8 cellular contexts compared by ENCODE assay signal in genomic region chr17:83198366-83199341, GRCh38.
DNase-seq lines count a peak whose midpoint lies in the region; ATAC-seq and TF ChIP-seq lines count a peak whose summit lies in the region.

No MANE protein-coding gene starts in this region.

- TF ChIP-seq EP300 in suprapubic skin (IDR thresholded peaks at IDR 0.05), result no peak

- peak overlapping the region; percentile 57 for H3K27ac ChIP-seq in layer of hippocampus (ENCODE audit: low read depth, low read length)
- peak overlapping the region; percentile 90 for H3K27ac ChIP-seq in suprapubic skin

- peak overlapping the region; percentile 92 for H3K27ac Mint-ChIP-seq in activated CD4-positive, alpha-beta T cell treated with anti-CD3 and anti-CD28 coated beads for 36 hours
- peak overlapping the region; percentile 96 for H3K27ac Mint-ChIP-seq in activated T-cell treated with anti-CD3 and anti-CD28 coated beads, Interleukin-2, amount 50 U/mL, for 72 hours

- POLR2A ChIA-PET in activated CD4-positive, alpha-beta T cell treated with anti-CD3 and anti-CD28 coated beads for 36 hours (lab: Charles Lee), result interaction anchor here (0.7 kb wide), 1 partner anchor 418 kb away, joined by 3 read pairs; no protein-coding TSS in a partner anchor

- H3K4me3 ChIP-seq in suprapubic skin, result peak overlapping the region; percentile 31

- WGBS in suprapubic skin, result 82% methylated on average over 14 of the region's 27 CpGs

- TF ChIP-seq CTCF in suprapubic skin (IDR thresholded peaks at IDR 0.05), result no peak

- TF ChIP-seq POLR2A in suprapubic skin (IDR thresholded peaks at IDR 0.05), result no peak

- peak overlapping the region; percentile 43 for H3K4me3 Mint-ChIP-seq in activated CD4-positive, alpha-beta T cell treated with anti-CD3 and anti-CD28 coated beads for 36 hours
- H3K4me3 Mint-ChIP-seq in activated T-cell treated with anti-CD3 and anti-CD28 coated beads, Interleukin-2, amount 50 U/mL, for 72 hours, result peak overlapping the region; percentile 82 to 93

- H3K27me3 ChIP-seq in layer of hippocampus (ENCODE audit: control insufficient read depth, insufficient read depth, low read length) (no peaks in the 10 kb centered on the region), suprapubic skin (no peaks in the 10 kb centered on the region)

- H3K4me1 ChIP-seq in suprapubic skin, result peaks cover 91% of the 10 kb centered on the region

- CTCF ChIA-PET in activated CD4-positive, alpha-beta T cell treated with anti-CD3 and anti-CD28 coated beads for 36 hours (lab: Charles Lee), result interaction anchor here (1.0 to 1.2 kb wide), 2 partner anchors 72 to 115 kb away, joined by 3 read pairs; no protein-coding TSS in a partner anchor

- H3K36me3 ChIP-seq in suprapubic skin, result no peaks in the 10 kb centered on the region

- H3K9me3 ChIP-seq in suprapubic skin, result no peaks in the 10 kb centered on the region

- peaks cover 4% of the 10 kb centered on the region for H3K27me3 Mint-ChIP-seq in activated CD4-positive, alpha-beta T cell treated with anti-CD3 and anti-CD28 coated beads for 36 hours
- no peaks in the 10 kb centered on the region for H3K27me3 Mint-ChIP-seq in activated T-cell treated with anti-CD3 and anti-CD28 coated beads, Interleukin-2, amount 50 U/mL, for 72 hours (ENCODE audit: low read depth)

- ATAC-seq in activated CD4-positive, alpha-beta T cell treated with anti-CD3 and anti-CD28 coated beads for 36 hours, result no peak
- no peak for ATAC-seq in activated T-cell treated with anti-CD3 and anti-CD28 coated beads, Interleukin-2, amount 50 U/mL, for 72 hours (replicated peaks in 1 of 2)
- no peak for ATAC-seq in GM19023 (IDR thresholded peaks at IDR 0.05; ENCODE audit: unreplicated experiment)

- intact Hi-C loops in activated CD4-positive, alpha-beta T cell treated with anti-CD3 and anti-CD28 coated beads for 36 hours (cut with DNase I, micrococcal nuclease), result no loop called here

- H3K4me1 Mint-ChIP-seq in activated CD4-positive, alpha-beta T cell treated with anti-CD3 and anti-CD28 coated beads for 36 hours, result peaks cover 40% of the 10 kb centered on the region
- peaks cover 71% of the 10 kb centered on the region for H3K4me1 Mint-ChIP-seq in activated T-cell treated with anti-CD3 and anti-CD28 coated beads, Interleukin-2, amount 50 U/mL, for 72 hours (ENCODE audit: low read depth)

- DNase-seq in activated CD4-positive, alpha-beta T cell treated with anti-CD3 and anti-CD28 coated beads for 36 hours, result peak; percentile 32
- no peak for DNase-seq in activated CD4-positive, alpha-beta T cell treated with anti-CD3 and anti-CD28 coated beads, Interleukin-2, amount 50 U/mL, for 48 hours
- DNase-seq in activated T-cell treated with anti-CD3 and anti-CD28 coated beads, Interleukin-2, amount 50 U/mL, for 72 hours, result peak in 1 of 2 donors; percentile 27
- DNase-seq in suprapubic skin (ENCODE audit: low spot score in 2 of 2), result peak; percentile 64 to 79
- no peak for DNase-seq in hypothalamus (lab: John Stamatoyannopoulos, UW)
- no peak for DNase-seq in AG20443 (ENCODE audit: low spot score)

- H3K36me3 Mint-ChIP-seq in activated CD4-positive, alpha-beta T cell treated with anti-CD3 and anti-CD28 coated beads for 36 hours (ENCODE audit: low read depth), result no peaks in the 10 kb centered on the region
- H3K36me3 Mint-ChIP-seq in activated T-cell treated with anti-CD3 and anti-CD28 coated beads, Interleukin-2, amount 50 U/mL, for 72 hours (ENCODE audit: insufficient read depth in 2 of 2), result no peaks in the 10 kb centered on the region

- no peaks in the 10 kb centered on the region for H3K9me3 Mint-ChIP-seq in activated CD4-positive, alpha-beta T cell treated with anti-CD3 and anti-CD28 coated beads for 36 hours (ENCODE audit: low read depth)
- no peaks in the 10 kb centered on the region for H3K9me3 Mint-ChIP-seq in activated T-cell treated with anti-CD3 and anti-CD28 coated beads, Interleukin-2, amount 50 U/mL, for 72 hours

Comparison
In these comparisons a context has a peak if more than half of its experiments do, and no peak if none do; other contexts are left out.
1. DNase-seq: peak in activated CD4-positive, alpha-beta T cell treated with anti-CD3 and anti-CD28 coated beads for 36 hours (single experiment) and suprapubic skin (2 of 2); none in activated CD4-positive, alpha-beta T cell treated with anti-CD3 and anti-CD28 coated beads, Interleukin-2, amount 50 U/mL, for 48 hours (0 of 2), hypothalamus (0 of 51) and AG20443 (single experiment).